ENCODE assay signal across 1 cellular context in genomic region chr1:228664399-228664914, GRCh38.
TF ChIP-seq lines count a peak whose summit lies in the region.

No MANE protein-coding gene starts in this region.

TF ChIP-seq in K562, 482 proteins besides CTCF, POLR2A, EP300 and RAD21 (continued from another document):
- TF ChIP-seq CEBPB (tag; IDR thresholded peaks at IDR 0.05): peak; percentile 36; the same call in 1 of the 2 replicates
- peak; percentile 84 for TF ChIP-seq DEAF1 (CRISPR knock-in tag; IDR thresholded peaks at IDR 0.05)
- peak; percentile 78; the same call in 1 of the 2 replicates for TF ChIP-seq STAG1 (CRISPR knock-in tag; IDR thresholded peaks at IDR 0.05; ENCODE audit: borderline replicate concordance)
